15 cellular contexts compared by ENCODE assay signal in genomic region chr17:7038025-7038862, GRCh38. TPM values are rescaled to one million over a fixed set of nuclear protein-coding genes. Genes with fewer than 3 reads are reported as not detected.
DNase-seq lines count a peak whose midpoint lies in the region; ATAC-seq and TF ChIP-seq lines count a peak whose summit lies in the region.
"Had no signal": no experiment of that assay in that cellular context is flagged by ENCODE, and none has a peak within 500 bp of the region (broad histone marks: within the 10 kb centered on the region; RNA-seq: fewer than 3 reads in every experiment).

No MANE protein-coding gene starts in this region.

- H3K27ac ChIP-seq in neuronal stem cell (replicated peaks; ENCODE audit: low read length) (no peak overlapping the region), A673 (ENCODE audit: low read depth, low read length, poor library complexity, severe bottlenecking) (no peak overlapping the region)
- H3K27ac ChIP-seq: esophagus muscularis mucosa, ovary, tibial nerve had no signal

- H3K27me3 Mint-ChIP-seq in T-helper 2 cell treated with Interferon-gamma antibody and Interleukin-4, amounts not matched to agents 5 μg/mL and 100 μg/mL, for 36 hours (ENCODE audit: low read depth): peaks cover 10% of the 10 kb centered on the region
- no peaks in the 10 kb centered on the region for H3K27me3 Mint-ChIP-seq in central memory CD8-positive, alpha-beta T cell

- CTCF ChIA-PET in A673 (lab: Charles Lee): interaction anchor here (0.6 to 0.7 kb wide), 3 partner anchors 95 to 1372 kb away, joined by 3 read pairs; no protein-coding TSS in a partner anchor

- H3K4me2 ChIP-seq in neuronal stem cell (ENCODE audit: insufficient read depth, low read length, poor library complexity, severe bottlenecking): no peak overlapping the region

- H2BK12ac ChIP-seq in neuronal stem cell (ENCODE audit: low read length): peak overlapping the region; percentile 73

- peaks cover 9% of the 10 kb centered on the region for H3K4me1 ChIP-seq in NT2/D1 (ENCODE audit: insufficient read depth, insufficient read length)
- peaks cover 15 to 19% of the 10 kb centered on the region in 2 donors for H3K4me1 ChIP-seq in neuronal stem cell (ENCODE audit: control insufficient read depth in 2 of 2, insufficient read depth in 1 of 2, low read depth in 1 of 2, low read length in 2 of 2)
- peaks cover 13% of the 10 kb centered on the region for H3K4me1 ChIP-seq in A673 (ENCODE audit: insufficient read depth, low read length, poor library complexity, severe bottlenecking)

- intact Hi-C loops in A673 (cut with micrococcal nuclease; ENCODE audit: unreplicated experiment): no loop called here

- H4K91ac ChIP-seq in neuronal stem cell (ENCODE audit: low read depth, low read length, poor library complexity): peak overlapping the region; percentile 25

- H3K9ac ChIP-seq in NT2/D1 (ENCODE audit: insufficient read length, low read depth): peak overlapping the region; percentile 32
- H3K9ac ChIP-seq in neuronal stem cell (ENCODE audit: low read depth, low read length, poor library complexity): peak overlapping the region; percentile 13

- peak overlapping the region; percentile 8 for H2AK5ac ChIP-seq in neuronal stem cell (ENCODE audit: low read depth, low read length)

- peak overlapping the region; percentile 17 for H3K18ac ChIP-seq in neuronal stem cell (ENCODE audit: low read length)

- peaks cover 3% of the 10 kb centered on the region for H3K79me1 ChIP-seq in neuronal stem cell (ENCODE audit: low read depth, low read length)

- no peaks in the 10 kb centered on the region for H3K9me3 Mint-ChIP-seq in T-helper 2 cell treated with Interferon-gamma antibody and Interleukin-4, amounts not matched to agents 5 μg/mL and 100 μg/mL, for 36 hours
- no peaks in the 10 kb centered on the region for H3K9me3 Mint-ChIP-seq in central memory CD8-positive, alpha-beta T cell

- H2BK15ac ChIP-seq in neuronal stem cell (ENCODE audit: low read length): peak overlapping the region; percentile 49

- no peak overlapping the region for H2BK120ac ChIP-seq in neuronal stem cell (ENCODE audit: low read depth, low read length)

- H3K4me3 Mint-ChIP-seq in T-helper 2 cell treated with Interferon-gamma antibody and Interleukin-4, amounts not matched to agents 5 μg/mL and 100 μg/mL, for 36 hours: peak overlapping the region; percentile 35
- H3K4me3 Mint-ChIP-seq in central memory CD8-positive, alpha-beta T cell: peak overlapping the region; percentile 22

- H3K36me3 Mint-ChIP-seq in T-helper 2 cell treated with Interferon-gamma antibody and Interleukin-4, amounts not matched to agents 5 μg/mL and 100 μg/mL, for 36 hours (ENCODE audit: low read depth): peaks cover 8% of the 10 kb centered on the region
- peaks cover 8% of the 10 kb centered on the region for H3K36me3 Mint-ChIP-seq in central memory CD8-positive, alpha-beta T cell (ENCODE audit: insufficient read depth)

- POLR2A ChIA-PET in A673 (lab: Charles Lee; ENCODE audit: low non-redundant PET): no interaction called here

- no peak for ATAC-seq in central memory CD8-positive, alpha-beta T cell (replicated peaks; ENCODE audit: extremely low read depth, poor library complexity, severe bottlenecking)

- H3K9me3 ChIP-seq in NT2/D1 (ENCODE audit: insufficient read depth, low read length) (no peaks in the 10 kb centered on the region), neuronal stem cell (replicated peaks in 1 of 2; ENCODE audit: control insufficient read depth in 2 of 2, insufficient read depth in 1 of 2, low read depth in 1 of 2, low read length in 2 of 2) (peaks cover 0 to 7% of the 10 kb centered on the region in 2 donors), A673 (ENCODE audit: low read depth, low read length, poor library complexity, severe bottlenecking) (no peaks in the 10 kb centered on the region)
- H3K9me3 ChIP-seq: esophagus muscularis mucosa, ovary, tibial nerve had no signal

- WGBS in neuronal stem cell (ENCODE audit: extremely low coverage in 2 of 2, insufficient read length in 2 of 2, insufficient replicate concordance in 1 of 2), 2 donors: no CpG with 5 or more reads among the region's 19 CpGs

- DNase-seq in T-helper 2 cell treated with Interferon-gamma antibody and Interleukin-4, amounts not matched to agents 5 μg/mL and 100 μg/mL, for 36 hours (ENCODE audit: low spot score): no peak
- DNase-seq in T-helper 2 cell: no peak
- DNase-seq in NT2/D1 (ENCODE audit: low read depth, low spot score): no peak
- no peak for DNase-seq in central memory CD8-positive, alpha-beta T cell (ENCODE audit: low spot score in 2 of 2)
- no peak for DNase-seq in neuronal stem cell (ENCODE audit: low spot score)
- no peak for DNase-seq in NCI-H1417 treated with DMSO at 0.1 percent for 48 hours (lab: John Stamatoyannopoulos, UW)
- no peak for DNase-seq in activated gamma-delta T cell (lab: John Stamatoyannopoulos, UW)
- DNase-seq in A673 (ENCODE audit: low spot score): no peak
- DNase-seq: activated CD4-positive, CD25-positive, alpha-beta regulatory T cell treated with anti-CD3 and anti-CD28 coated beads, Interleukin-2, amount 50 U/mL, for 72 hours; hypothalamus; NCI-H1436; stimulated activated CD4-positive, alpha-beta T cell treated with anti-CD3 and anti-CD28 coated beads, Interleukin-15, amount 100 ng/mL, for 24 hours had no signal

- no peaks in the 10 kb centered on the region for H3K36me3 ChIP-seq in NT2/D1 (ENCODE audit: insufficient read depth, insufficient read length, low read length)
- no peaks in the 10 kb centered on the region for H3K36me3 ChIP-seq in neuronal stem cell (replicated peaks in 1 of 2; ENCODE audit: control insufficient read depth in 2 of 2, insufficient read depth in 2 of 2, low read length in 2 of 2)
- no peaks in the 10 kb centered on the region for H3K36me3 ChIP-seq in A673 (ENCODE audit: insufficient read depth, low read length, poor library complexity, severe bottlenecking)
- H3K36me3 ChIP-seq: ovary, tibial nerve had no signal

- H3K23ac ChIP-seq in neuronal stem cell (ENCODE audit: low read depth, low read length, poor library complexity): peak overlapping the region; percentile 73

- BruUV-seq in A673 (replicated peaks; lab: Mats Ljungman, UMichigan): no TSS peak

- peak overlapping the region; percentile 29 for H2BK5ac ChIP-seq in neuronal stem cell (ENCODE audit: low read length)

- no peak overlapping the region for H3K14ac ChIP-seq in neuronal stem cell (ENCODE audit: low read length)

- no peak overlapping the region for H3K4ac ChIP-seq in neuronal stem cell (ENCODE audit: low read length)

- peak overlapping the region; percentile 32 for H3K27ac Mint-ChIP-seq in T-helper 2 cell treated with Interferon-gamma antibody and Interleukin-4, amounts not matched to agents 5 μg/mL and 100 μg/mL, for 36 hours
- no peak overlapping the region for H3K27ac Mint-ChIP-seq in central memory CD8-positive, alpha-beta T cell (ENCODE audit: low read depth)

- H2AFZ ChIP-seq in neuronal stem cell (ENCODE audit: low read length): no peak overlapping the region

- no peak for TF ChIP-seq CTCF in A673 (conservative IDR thresholded peaks at IDR 0.05; ENCODE audit: low read depth, low read length)

- H3K4me3 ChIP-seq in NT2/D1 (ENCODE audit: insufficient read length, low read depth) (no peak overlapping the region), neuronal stem cell (ENCODE audit: low read length in 2 of 2) (no peak overlapping the region), A673 (ENCODE audit: low read depth, low read length, poor library complexity, severe bottlenecking) (no peak overlapping the region)
- H3K4me3 ChIP-seq: esophagus muscularis mucosa, ovary, tibial nerve had no signal

- H4K8ac ChIP-seq in neuronal stem cell (ENCODE audit: low read depth, low read length): no peak overlapping the region

- H3K27me3 ChIP-seq in NT2/D1 (ENCODE audit: insufficient read depth, insufficient read length) (peaks cover under 1% of the 10 kb centered on the region), neuronal stem cell (ENCODE audit: control insufficient read depth in 3 of 3, insufficient read depth in 3 of 3, low read depth in 1 of 3, low read length in 3 of 3) (peaks cover 0 to 24% (median 12%) of the 10 kb centered on the region in 3 experiments), A673 (replicated peaks; ENCODE audit: insufficient read depth, low read depth, low read length, poor library complexity) (no peaks in the 10 kb centered on the region)

- H3K4me1 Mint-ChIP-seq in T-helper 2 cell treated with Interferon-gamma antibody and Interleukin-4, amounts not matched to agents 5 μg/mL and 100 μg/mL, for 36 hours (ENCODE audit: low read depth): peaks cover 27% of the 10 kb centered on the region
- peaks cover 64% of the 10 kb centered on the region for H3K4me1 Mint-ChIP-seq in central memory CD8-positive, alpha-beta T cell

RNA-seq across cellular contexts. Expression of gene SLC16A13, which starts 2.4 kb away (rescaled TPM):
- 3.0 TPM for polyA plus RNA-seq in neuronal stem cell (2013, experiment 1 of 2)
- polyA plus RNA-seq in neuronal stem cell (2013, experiment 2 of 2): 3.4 TPM
- total RNA-seq in A673 (2021): 11.7 and 15.5 TPM in 2 replicates

RNA-seq across cellular contexts. Expression of gene SLC16A11, which starts 5.6 kb away (rescaled TPM):
- 0.04 TPM for polyA plus RNA-seq in neuronal stem cell (2013, experiment 1 of 2)
- polyA plus RNA-seq in neuronal stem cell (2013, experiment 2 of 2): 0.03 TPM
- total RNA-seq in A673 (2021): 0.47 and 1.3 TPM in 2 replicates

RNA-seq across cellular contexts. Expression of gene BCL6B, which starts 15.4 kb away (rescaled TPM):
- polyA plus RNA-seq in neuronal stem cell (2013, experiment 1 of 2): 3.1 TPM
- polyA plus RNA-seq in neuronal stem cell (2013, experiment 2 of 2): 2.8 TPM
- 0.44 and 0.58 TPM in 2 replicates for total RNA-seq in A673 (2021)

RNA-seq across cellular contexts. Expression of gene RNASEK, which starts 25.8 kb away (rescaled TPM):
- polyA plus RNA-seq in neuronal stem cell (2013, experiment 1 of 2): 400 TPM
- polyA plus RNA-seq in neuronal stem cell (2013, experiment 2 of 2): 390 TPM
- total RNA-seq in A673 (2021): 246 and 258 TPM in 2 replicates

RNA-seq across cellular contexts. Expression of gene CLEC10A, which starts 41.8 kb away (rescaled TPM):
- polyA plus RNA-seq in neuronal stem cell (2013, experiment 1 of 2): not detected
- polyA plus RNA-seq in neuronal stem cell (2013, experiment 2 of 2): not detected
- total RNA-seq in A673 (2021): not detected in 2 replicates
